In genomic region chr1:32448773-32449456, GRCh38 we compare ENCODE assay signal across 8 cellular contexts. TPM values are rescaled to one million over a fixed set of nuclear protein-coding genes. Genes with fewer than 3 reads are reported as not detected.
DNase-seq lines count a peak whose midpoint lies in the region; ATAC-seq and TF ChIP-seq lines count a peak whose summit lies in the region.

No MANE protein-coding gene starts in this region.

- H3K4me3 ChIP-seq in HEK293 (ENCODE audit: low read depth, low read length) = no peak overlapping the region

- no peaks in the 10 kb centered on the region for H3K9me3 ChIP-seq in HEK293 (ENCODE audit: control insufficient read depth, insufficient read depth, low read depth, low read length)

- no peaks in the 10 kb centered on the region for H3K36me3 ChIP-seq in HEK293 (ENCODE audit: control insufficient read depth in 2 of 2, insufficient read depth in 1 of 2, low read length in 2 of 2)

- CTCF ChIA-PET in HEK293 (lab: Yijun Ruan, JAX) = interaction anchor here (0.5 to 1.8 kb wide), 14 partner anchors 12 to 404 kb away, joined by 3 to 11 read pairs (median 3); no protein-coding TSS in a partner anchor

- DNase-seq in DMS114 treated with DMSO at 0.1 percent for 48 hours (lab: John Stamatoyannopoulos, UW; ENCODE audit: unreplicated experiment) (peak; percentile 4), SK-MEL-5 (ENCODE audit: low read depth, low spot score) (peak; percentile 77), lung microvascular endothelial cell (ENCODE audit: low read depth in 2 of 2) (peak; percentile 24 to 28), HK-2 (ENCODE audit: unreplicated experiment) (no peak), AML-193 (lab: John Stamatoyannopoulos, UW) (no peak), mesenteric fat pad (ENCODE audit: low spot score) (no peak)

- H3K27ac ChIP-seq in HEK293 (ENCODE audit: extremely low read depth, low read depth, low read length) = no peak overlapping the region

- in situ Hi-C loops in SK-MEL-5 (cut with HindIII; ENCODE audit: low pct_unique_long_range_greater_than_20kb, low sequenced_read_pairs) = no loop called here

- POLR2A ChIA-PET in HEK293 (lab: Yijun Ruan, JAX) = interaction anchor here (1.4 kb wide), 1 partner anchor 202 kb away, joined by 3 read pairs; the partner anchor contains the start of genes RBBP4 and ZBTB8OS

- no peak for TF ChIP-seq CTCF in HEK293 (tag by site-specific recombination; IDR thresholded peaks at IDR 0.05)

- no peaks in the 10 kb centered on the region for H3K4me1 ChIP-seq in HEK293 (ENCODE audit: control insufficient read depth, insufficient read depth, low read length)

- ATAC-seq in GM21528 (IDR thresholded peaks at IDR 0.05; ENCODE audit: low FRiP score, unreplicated experiment) = no peak

TF ChIP-seq in HEK293, 187 proteins besides CTCF, POLR2A, EP300 and RAD21:
- TF ChIP-seq SETDB1 (IDR thresholded peaks at IDR 0.05; ENCODE audit: insufficient read length, low read length) (peak; percentile 87), TRIM28 (IDR thresholded peaks at IDR 0.05; ENCODE audit: borderline replicate concordance, low read length) (no peak; the same call in 1 of the 2 replicates), ZNF654 (tag by site-specific recombination; IDR thresholded peaks at IDR 0.05; ENCODE audit: low read depth) (0 out of 2 replicates have a peak, but pooled peaks have one; percentile 17)

RNA-seq across cellular contexts. Expression of gene ZBTB8B, which starts 16.0 kb away (rescaled TPM):
- 0.35 and 0.50 TPM in 2 replicates for total RNA-seq in SK-MEL-5 (2014; rRNA removed; shearing (Covaris generic))
- polyA plus RNA-seq in SK-MEL-5 (2015; cell fraction: cytosol; rRNA removed) = 0.25 and 0.41 TPM in 2 replicates
- 0.96 and 1.1 TPM in 2 replicates for polyA plus RNA-seq in SK-MEL-5 (2015; cell fraction: nucleus; rRNA removed)
- total RNA-seq in lung microvascular endothelial cell (under 0.01 TPM in 2 replicates), mesenteric fat pad (not detected)

RNA-seq across cellular contexts. Expression of gene BSDC1, which starts 54.7 kb away (rescaled TPM):
- total RNA-seq in SK-MEL-5 (2014; rRNA removed; shearing (Covaris generic)) = 40.7 and 46.8 TPM in 2 replicates
- 48.7 and 55.6 TPM in 2 replicates for polyA plus RNA-seq in SK-MEL-5 (2015; cell fraction: cytosol; rRNA removed)
- polyA plus RNA-seq in SK-MEL-5 (2015; cell fraction: nucleus; rRNA removed) = 83.4 and 95.4 TPM in 2 replicates
- total RNA-seq in lung microvascular endothelial cell = 29.6 and 50.2 TPM in 2 replicates
- total RNA-seq in mesenteric fat pad = 63.2 TPM

Comparison
In these comparisons a context has a peak if more than half of its experiments do, and no peak if none do; other contexts are left out.
1. DNase-seq: peak in DMS114 treated with DMSO at 0.1 percent for 48 hours (single experiment), SK-MEL-5 (single experiment) and lung microvascular endothelial cell (2 of 2); none in HK-2 (single experiment), AML-193 (0 of 2) and mesenteric fat pad (single experiment).